In genomic region chr9:71765693-71766092, GRCh38 we compare ENCODE assay signal across 12 cellular contexts. TPM values are rescaled to one million over a fixed set of nuclear protein-coding genes. Genes with fewer than 3 reads are reported as not detected.
DNase-seq lines count a peak whose midpoint lies in the region; ATAC-seq and TF ChIP-seq lines count a peak whose summit lies in the region.
"Had no signal": no experiment of that assay in that cellular context is flagged by ENCODE, and none has a peak within 500 bp of the region (broad histone marks: within the 10 kb centered on the region; RNA-seq: fewer than 3 reads in every experiment).

No MANE protein-coding gene starts in this region.

- DNase-seq in EL (peak; percentile 78), epithelial cell of proximal tubule (ENCODE audit: low read depth) (no peak), trophoblast cell (peak in 1 of 2 donors; percentile 39), NK-92 (lab: John Stamatoyannopoulos, UW; ENCODE audit: unreplicated experiment) (no peak), KG1 (lab: John Stamatoyannopoulos, UW) (no peak)
- DNase-seq in stimulated activated CD4-positive, alpha-beta T cell treated with anti-CD3 and anti-CD28 coated beads, Interleukin-12 subunit alpha, Interleukin-12 subunit beta, amount 100 ng/mL, for 4 hours: no peak
- DNase-seq: NCI-H1417 treated with DMSO at 0.1 percent for 48 hours, T-helper 9 cell had no signal

- no peaks in the 10 kb centered on the region for H3K9me3 ChIP-seq in trophoblast cell (ENCODE audit: insufficient read depth, low read depth, low read length)

- H3K9ac ChIP-seq in trophoblast cell (ENCODE audit: low read length): no peak overlapping the region

- WGBS in trophoblast cell (ENCODE audit: extremely low coverage, insufficient coverage, insufficient read length): no CpG with 5 or more reads among the region's 2 CpGs

- TF ChIP-seq CTCF in VCaP (conservative IDR thresholded peaks at IDR 0.05): no peak
- no peak for TF ChIP-seq CTCF in epithelial cell of proximal tubule (conservative IDR thresholded peaks at IDR 0.05; ENCODE audit: low read depth, low read length)

- no peak overlapping the region for H4K91ac ChIP-seq in trophoblast cell (ENCODE audit: low read depth, low read length)

- ATAC-seq in GM21825 (IDR thresholded peaks at IDR 0.05; ENCODE audit: unreplicated experiment): no peak

- no peak overlapping the region for H2AK5ac ChIP-seq in trophoblast cell (ENCODE audit: low read length)

- H3K4me2 ChIP-seq in trophoblast cell (ENCODE audit: low read length): peak overlapping the region; percentile 48

- no peak overlapping the region for H2BK12ac ChIP-seq in trophoblast cell (ENCODE audit: low read length)

- H3K14ac ChIP-seq in trophoblast cell (ENCODE audit: low read length): no peak overlapping the region

- H3K27ac ChIP-seq in VCaP (peak overlapping the region; percentile 84), trophoblast cell (ENCODE audit: low read depth, low read length) (no peak overlapping the region)
- H3K27ac ChIP-seq: coronary artery had no signal

- no peak overlapping the region for H2AFZ ChIP-seq in trophoblast cell (ENCODE audit: insufficient read depth, low read length, poor library complexity)

- H3K4me1 ChIP-seq in trophoblast cell (ENCODE audit: control insufficient read depth in 1 of 2, insufficient read depth in 2 of 2, low read length in 2 of 2): peaks cover 5 to 10% of the 10 kb centered on the region in 2 experiments

- no peak overlapping the region for H4K8ac ChIP-seq in trophoblast cell (ENCODE audit: low read depth, low read length)

- H2BK120ac ChIP-seq in trophoblast cell (ENCODE audit: insufficient read depth, low read length, poor library complexity): no peak overlapping the region

- no peak overlapping the region for H2BK5ac ChIP-seq in trophoblast cell (ENCODE audit: low read depth, low read length, poor library complexity)

- H3K23ac ChIP-seq in trophoblast cell (ENCODE audit: low read length): no peak overlapping the region

- no peaks in the 10 kb centered on the region for H3K27me3 ChIP-seq in trophoblast cell (ENCODE audit: insufficient read depth, low read length)

- H3K18ac ChIP-seq in trophoblast cell (ENCODE audit: low read length): no peak overlapping the region

- H3K4ac ChIP-seq in trophoblast cell (ENCODE audit: low read depth, low read length): peak overlapping the region; percentile 97

- H4K12ac ChIP-seq in trophoblast cell (ENCODE audit: low read depth, low read length): no peak overlapping the region

- H3K79me1 ChIP-seq in trophoblast cell (ENCODE audit: low read length): peaks cover 15% of the 10 kb centered on the region

- H3K4me3 ChIP-seq in epithelial cell of proximal tubule (ENCODE audit: low read depth, low read length): peak overlapping the region; percentile 87
- H3K4me3 ChIP-seq in trophoblast cell (ENCODE audit: low read depth, low read length): no peak overlapping the region
- H3K4me3 ChIP-seq: GM12878 had no signal

- peaks cover 31% of the 10 kb centered on the region for H3K79me2 ChIP-seq in trophoblast cell (ENCODE audit: control insufficient read depth, insufficient read depth, low read length, poor library complexity)

- H3K36me3 ChIP-seq in trophoblast cell (ENCODE audit: control insufficient read depth in 1 of 2, insufficient read depth in 2 of 2, low read length in 2 of 2): no peaks in the 10 kb centered on the region

RNA-seq across cellular contexts. Expression of gene CEMIP2, which starts 2.6 kb away (rescaled TPM):
- 58.8 and 92.1 TPM in 2 replicates for total RNA-seq in epithelial cell of proximal tubule
- polyA plus RNA-seq in trophoblast cell (2013): 162 and 163 TPM in 2 replicates
